ENCODE assay signal across 1 cellular context in genomic region chr4:73413294-73413755, GRCh38.
TF ChIP-seq lines count a peak whose summit lies in the region.

No MANE protein-coding gene starts in this region.

TF ChIP-seq in HepG2, 621 proteins besides CTCF, POLR2A, EP300 and RAD21 (continued from another document and continues in another):
- TF ChIP-seq FOXP4 (CRISPR knock-in tag; IDR thresholded peaks at IDR 0.05) (peak; percentile 28; the same call in 1 of the 2 replicates), HDAC1 (CRISPR knock-in tag; IDR thresholded peaks at IDR 0.05) (no peak), ZNF780A (CRISPR knock-in tag; IDR thresholded peaks at IDR 0.05) (no peak), ZNF737 (CRISPR knock-in tag; IDR thresholded peaks at IDR 0.05; ENCODE audit: borderline replicate concordance) (no peak), MLLT10 (CRISPR knock-in tag; IDR thresholded peaks at IDR 0.05) (peak; percentile 93; the same call in 1 of the 2 replicates), TBX2 (CRISPR knock-in tag; IDR thresholded peaks at IDR 0.05; ENCODE audit: borderline replicate concordance) (no peak), LRRFIP1 (CRISPR knock-in tag; conservative IDR thresholded peaks at IDR 0.05) (no peak), ZNF235 (CRISPR knock-in tag; IDR thresholded peaks at IDR 0.05; ENCODE audit: borderline replicate concordance) (no peak), AHR (CRISPR knock-in tag; IDR thresholded peaks at IDR 0.05) (no peak), ZNF549 (CRISPR knock-in tag; IDR thresholded peaks at IDR 0.05) (0 out of 2 replicates have a peak, but pooled peaks have one; percentile 16), ZSCAN5A (CRISPR knock-in tag; IDR thresholded peaks at IDR 0.05; ENCODE audit: borderline replicate concordance) (no peak), ATRX (CRISPR knock-in tag; IDR thresholded peaks at IDR 0.05; ENCODE audit: borderline replicate concordance) (no peak), HMGA1 (CRISPR knock-in tag; conservative IDR thresholded peaks at IDR 0.05) (no peak), CCDC6 (CRISPR knock-in tag; IDR thresholded peaks at IDR 0.05) (no peak), AGO2 (optimal IDR thresholded peaks at IDR 0.05; ENCODE audit: low read depth, low read length) (no peak), KDM1A (CRISPR knock-in tag; IDR thresholded peaks at IDR 0.05) (no peak), BCL6 (CRISPR knock-in tag; IDR thresholded peaks at IDR 0.05) (no peak), ZNF24 (IDR thresholded peaks at IDR 0.05) (no peak), ATF7-NPFF (CRISPR knock-in tag; IDR thresholded peaks at IDR 0.05; ENCODE audit: low read depth) (peak; percentile 48; the same call in 1 of the 2 replicates), SATB2 (CRISPR knock-in tag; IDR thresholded peaks at IDR 0.05) (peak; percentile 88; the same call in 1 of the 2 replicates), ETV5 (CRISPR knock-in tag; IDR thresholded peaks at IDR 0.05; ENCODE audit: borderline replicate concordance) (no peak)
- TF ChIP-seq, protein P1, sequence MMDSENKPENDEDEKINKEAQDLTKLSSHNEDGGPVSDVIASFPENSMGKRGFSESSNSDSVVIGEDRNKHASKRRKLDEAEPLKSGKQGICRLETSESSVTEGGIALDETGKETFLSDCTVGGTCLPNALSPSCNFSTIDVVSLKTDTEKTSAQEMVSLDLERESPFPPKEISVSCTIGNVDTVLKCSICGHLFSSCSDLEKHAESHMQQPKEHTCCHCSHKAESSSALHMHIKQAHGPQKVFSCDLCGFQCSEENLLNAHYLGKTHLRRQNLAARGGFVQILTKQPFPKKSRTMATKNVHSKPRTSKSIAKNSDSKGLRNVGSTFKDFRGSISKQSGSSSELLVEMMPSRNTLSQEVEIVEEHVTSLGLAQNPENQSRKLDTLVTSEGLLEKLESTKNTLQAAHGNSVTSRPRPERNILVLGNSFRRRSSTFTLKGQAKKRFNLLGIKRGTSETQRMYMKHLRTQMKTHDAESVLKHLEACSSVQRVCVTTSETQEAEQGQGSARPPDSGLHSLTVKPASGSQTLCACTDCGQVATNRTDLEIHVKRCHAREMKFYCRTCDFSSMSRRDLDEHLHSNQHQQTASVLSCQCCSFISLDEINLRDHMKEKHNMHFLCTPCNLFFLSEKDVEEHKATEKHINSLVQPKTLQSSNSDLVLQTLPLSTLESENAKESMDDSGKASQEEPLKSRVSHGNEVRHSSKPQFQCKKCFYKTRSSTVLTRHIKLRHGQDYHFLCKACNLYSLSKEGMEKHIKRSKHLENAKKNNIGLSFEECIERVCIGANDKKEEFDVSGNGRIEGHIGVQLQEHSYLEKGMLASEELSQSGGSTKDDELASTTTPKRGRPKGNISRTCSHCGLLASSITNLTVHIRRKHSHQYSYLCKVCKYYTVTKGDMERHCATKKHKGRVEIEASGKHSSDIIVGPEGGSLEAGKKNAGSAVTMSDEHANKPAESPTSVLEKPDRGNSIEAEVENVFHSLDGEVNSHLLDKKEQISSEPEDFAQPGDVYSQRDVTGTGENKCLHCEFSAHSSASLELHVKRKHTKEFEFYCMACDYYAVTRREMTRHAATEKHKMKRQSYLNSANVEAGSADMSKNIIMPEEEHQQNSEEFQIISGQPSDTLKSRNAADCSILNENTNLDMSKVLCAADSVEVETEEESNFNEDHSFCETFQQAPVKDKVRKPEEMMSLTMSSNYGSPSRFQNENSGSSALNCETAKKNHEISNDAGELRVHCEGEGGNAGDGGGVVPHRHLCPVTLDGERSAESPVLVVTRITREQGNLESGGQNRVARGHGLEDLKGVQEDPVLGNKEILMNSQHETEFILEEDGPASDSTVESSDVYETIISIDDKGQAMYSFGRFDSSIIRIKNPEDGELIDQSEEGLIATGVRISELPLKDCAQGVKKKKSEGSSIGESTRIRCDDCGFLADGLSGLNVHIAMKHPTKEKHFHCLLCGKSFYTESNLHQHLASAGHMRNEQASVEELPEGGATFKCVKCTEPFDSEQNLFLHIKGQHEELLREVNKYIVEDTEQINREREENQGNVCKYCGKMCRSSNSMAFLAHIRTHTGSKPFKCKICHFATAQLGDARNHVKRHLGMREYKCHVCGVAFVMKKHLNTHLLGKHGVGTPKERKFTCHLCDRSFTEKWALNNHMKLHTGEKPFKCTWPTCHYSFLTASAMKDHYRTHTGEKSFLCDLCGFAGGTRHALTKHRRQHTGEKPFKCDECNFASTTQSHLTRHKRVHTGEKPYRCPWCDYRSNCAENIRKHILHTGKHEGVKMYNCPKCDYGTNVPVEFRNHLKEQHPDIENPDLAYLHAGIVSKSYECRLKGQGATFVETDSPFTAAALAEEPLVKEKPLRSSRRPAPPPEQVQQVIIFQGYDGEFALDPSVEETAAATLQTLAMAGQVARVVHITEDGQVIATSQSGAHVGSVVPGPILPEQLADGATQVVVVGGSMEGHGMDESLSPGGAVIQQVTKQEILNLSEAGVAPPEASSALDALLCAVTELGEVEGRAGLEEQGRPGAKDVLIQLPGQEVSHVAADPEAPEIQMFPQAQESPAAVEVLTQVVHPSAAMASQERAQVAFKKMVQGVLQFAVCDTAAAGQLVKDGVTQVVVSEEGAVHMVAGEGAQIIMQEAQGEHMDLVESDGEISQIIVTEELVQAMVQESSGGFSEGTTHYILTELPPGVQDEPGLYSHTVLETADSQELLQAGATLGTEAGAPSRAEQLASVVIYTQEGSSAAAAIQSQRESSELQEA (CRISPR knock-in tag; IDR thresholded peaks at IDR 0.05; ENCODE audit: not compliant biosample characterization), result no peak
- TF ChIP-seq, protein P2, sequence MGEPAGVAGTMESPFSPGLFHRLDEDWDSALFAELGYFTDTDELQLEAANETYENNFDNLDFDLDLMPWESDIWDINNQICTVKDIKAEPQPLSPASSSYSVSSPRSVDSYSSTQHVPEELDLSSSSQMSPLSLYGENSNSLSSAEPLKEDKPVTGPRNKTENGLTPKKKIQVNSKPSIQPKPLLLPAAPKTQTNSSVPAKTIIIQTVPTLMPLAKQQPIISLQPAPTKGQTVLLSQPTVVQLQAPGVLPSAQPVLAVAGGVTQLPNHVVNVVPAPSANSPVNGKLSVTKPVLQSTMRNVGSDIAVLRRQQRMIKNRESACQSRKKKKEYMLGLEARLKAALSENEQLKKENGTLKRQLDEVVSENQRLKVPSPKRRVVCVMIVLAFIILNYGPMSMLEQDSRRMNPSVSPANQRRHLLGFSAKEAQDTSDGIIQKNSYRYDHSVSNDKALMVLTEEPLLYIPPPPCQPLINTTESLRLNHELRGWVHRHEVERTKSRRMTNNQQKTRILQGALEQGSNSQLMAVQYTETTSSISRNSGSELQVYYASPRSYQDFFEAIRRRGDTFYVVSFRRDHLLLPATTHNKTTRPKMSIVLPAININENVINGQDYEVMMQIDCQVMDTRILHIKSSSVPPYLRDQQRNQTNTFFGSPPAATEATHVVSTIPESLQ (CRISPR knock-in tag; conservative IDR thresholded peaks at IDR 0.05), result no peak
- TF ChIP-seq, protein P3, sequence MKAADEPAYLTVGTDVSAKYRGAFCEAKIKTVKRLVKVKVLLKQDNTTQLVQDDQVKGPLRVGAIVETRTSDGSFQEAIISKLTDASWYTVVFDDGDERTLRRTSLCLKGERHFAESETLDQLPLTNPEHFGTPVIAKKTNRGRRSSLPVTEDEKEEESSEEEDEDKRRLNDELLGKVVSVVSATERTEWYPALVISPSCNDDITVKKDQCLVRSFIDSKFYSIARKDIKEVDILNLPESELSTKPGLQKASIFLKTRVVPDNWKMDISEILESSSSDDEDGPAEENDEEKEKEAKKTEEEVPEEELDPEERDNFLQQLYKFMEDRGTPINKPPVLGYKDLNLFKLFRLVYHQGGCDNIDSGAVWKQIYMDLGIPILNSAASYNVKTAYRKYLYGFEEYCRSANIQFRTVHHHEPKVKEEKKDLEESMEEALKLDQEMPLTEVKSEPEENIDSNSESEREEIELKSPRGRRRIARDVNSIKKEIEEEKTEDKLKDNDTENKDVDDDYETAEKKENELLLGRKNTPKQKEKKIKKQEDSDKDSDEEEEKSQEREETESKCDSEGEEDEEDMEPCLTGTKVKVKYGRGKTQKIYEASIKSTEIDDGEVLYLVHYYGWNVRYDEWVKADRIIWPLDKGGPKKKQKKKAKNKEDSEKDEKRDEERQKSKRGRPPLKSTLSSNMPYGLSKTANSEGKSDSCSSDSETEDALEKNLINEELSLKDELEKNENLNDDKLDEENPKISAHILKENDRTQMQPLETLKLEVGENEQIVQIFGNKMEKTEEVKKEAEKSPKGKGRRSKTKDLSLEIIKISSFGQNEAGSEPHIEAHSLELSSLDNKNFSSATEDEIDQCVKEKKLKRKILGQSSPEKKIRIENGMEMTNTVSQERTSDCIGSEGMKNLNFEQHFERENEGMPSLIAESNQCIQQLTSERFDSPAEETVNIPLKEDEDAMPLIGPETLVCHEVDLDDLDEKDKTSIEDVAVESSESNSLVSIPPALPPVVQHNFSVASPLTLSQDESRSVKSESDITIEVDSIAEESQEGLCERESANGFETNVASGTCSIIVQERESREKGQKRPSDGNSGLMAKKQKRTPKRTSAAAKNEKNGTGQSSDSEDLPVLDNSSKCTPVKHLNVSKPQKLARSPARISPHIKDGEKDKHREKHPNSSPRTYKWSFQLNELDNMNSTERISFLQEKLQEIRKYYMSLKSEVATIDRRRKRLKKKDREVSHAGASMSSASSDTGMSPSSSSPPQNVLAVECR (CRISPR knock-in tag; IDR thresholded peaks at IDR 0.05; ENCODE audit: borderline replicate concordance), result no peak
- TF ChIP-seq, protein P4, sequence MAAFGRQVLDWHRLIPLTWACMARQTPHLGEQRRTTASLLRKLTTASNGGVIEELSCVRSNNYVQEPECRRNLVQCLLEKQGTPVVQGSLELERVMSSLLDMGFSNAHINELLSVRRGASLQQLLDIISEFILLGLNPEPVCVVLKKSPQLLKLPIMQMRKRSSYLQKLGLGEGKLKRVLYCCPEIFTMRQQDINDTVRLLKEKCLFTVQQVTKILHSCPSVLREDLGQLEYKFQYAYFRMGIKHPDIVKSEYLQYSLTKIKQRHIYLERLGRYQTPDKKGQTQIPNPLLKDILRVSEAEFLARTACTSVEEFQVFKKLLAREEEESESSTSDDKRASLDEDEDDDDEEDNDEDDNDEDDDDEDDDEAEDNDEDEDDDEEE (CRISPR knock-in tag; IDR thresholded peaks at IDR 0.05), result no peak
